23 cellular contexts compared by ENCODE assay signal in the genomic region with DNA sequence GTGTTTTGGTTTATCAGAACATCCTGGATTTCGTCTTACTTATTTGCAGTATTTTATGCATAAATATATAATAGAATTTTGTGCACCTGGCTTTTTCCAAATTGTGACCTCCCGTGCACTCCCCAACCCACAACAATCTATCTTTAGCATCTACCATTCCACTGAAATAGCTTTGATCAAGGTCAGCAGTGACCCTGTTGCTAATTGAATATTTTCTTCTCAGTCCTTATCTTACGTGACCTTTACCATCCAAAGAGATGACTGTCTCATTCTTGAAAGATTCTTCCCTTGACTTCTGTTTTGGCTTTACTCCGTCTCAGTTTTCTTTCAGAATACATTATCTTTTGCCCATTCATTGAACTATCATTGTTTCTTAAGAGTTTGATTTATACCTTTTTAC.
"Had no signal": no experiment of that assay in that cellular context is flagged by ENCODE, and none has a peak within 500 bp of the region (broad histone marks: within the 10 kb centered on the region; RNA-seq: fewer than 3 reads in every experiment).

No MANE protein-coding gene starts in this region.

- H3K27me3 ChIP-seq: heart right ventricle, hepatocyte, ovary, tibial nerve, upper lobe of left lung had no signal

- H3K9me3 ChIP-seq: heart right ventricle, left ventricle myocardium inferior, ovary, tibial nerve, upper lobe of left lung had no signal

- H3K27me3 Mint-ChIP-seq: naive thymus-derived CD4-positive, alpha-beta T cell; natural killer cell treated with Interleukin-12 subunit alpha and Interleukin-12 subunit beta and Interleukin-15 and Interleukin-18, amount 100 ng/mL, for 72 hours; progenitor cell of endocrine pancreas; stimulated activated naive CD8-positive, alpha-beta T cell treated with anti-CD3 and anti-CD28 coated beads, Interleukin-15, Interleukin-2, amounts not matched to agents 100 ng/mL and 50 ng/mL, for 24 hours had no signal

- H3K9me3 Mint-ChIP-seq: natural killer cell treated with Interleukin-12 subunit alpha and Interleukin-12 subunit beta and Interleukin-15 and Interleukin-18, amount 100 ng/mL, for 72 hours; stimulated activated naive CD8-positive, alpha-beta T cell treated with anti-CD3 and anti-CD28 coated beads, Interleukin-15, Interleukin-2, amounts not matched to agents 100 ng/mL and 50 ng/mL, for 24 hours had no signal

- DNase-seq: heart right ventricle; islet precursor cell; left ventricle myocardium inferior; mesendoderm; naive thymus-derived CD4-positive, alpha-beta T cell; ovary; retina; right cardiac atrium; stimulated activated CD4-positive, alpha-beta T cell treated with anti-CD3 and anti-CD28 coated beads, Interleukin-12 subunit alpha, Interleukin-12 subunit beta, amount 100 ng/mL, for 4 hours; stimulated activated CD4-positive, alpha-beta T cell treated with anti-CD3 and anti-CD28 coated beads, Interleukin-15, amount 100 ng/mL, for 24 hours; stimulated activated CD4-positive, alpha-beta T cell treated with anti-CD3 and anti-CD28 coated beads, Interleukin-2, amount 100 ng/mL, for 24 hours; stimulated activated CD4-positive, alpha-beta T cell treated with anti-CD3 and anti-CD28 coated beads, Interleukin-4, amount 100 ng/mL, for 1 hour; stimulated activated naive CD4-positive, alpha-beta T cell; upper lobe of left lung had no signal

- ATAC-seq: heart right ventricle; naive thymus-derived CD4-positive, alpha-beta T cell; natural killer cell treated with Interleukin-12 subunit alpha and Interleukin-12 subunit beta and Interleukin-15 and Interleukin-18, amount 100 ng/mL, for 72 hours; right cardiac atrium; sciatic nerve had no signal

- H3K27ac Mint-ChIP-seq: mesothelial cell of epicardium; natural killer cell treated with Interleukin-12 subunit alpha and Interleukin-12 subunit beta and Interleukin-15 and Interleukin-18, amount 100 ng/mL, for 72 hours; progenitor cell of endocrine pancreas; stimulated activated naive CD8-positive, alpha-beta T cell treated with anti-CD3 and anti-CD28 coated beads, Interleukin-15, Interleukin-2, amounts not matched to agents 100 ng/mL and 50 ng/mL, for 24 hours had no signal

- H3K36me3 Mint-ChIP-seq: natural killer cell treated with Interleukin-12 subunit alpha and Interleukin-12 subunit beta and Interleukin-15 and Interleukin-18, amount 100 ng/mL, for 72 hours had no signal

- H3K27ac ChIP-seq: heart right ventricle, hepatocyte, left ventricle myocardium inferior, ovary, tibial nerve, upper lobe of left lung had no signal

- H3K4me3 Mint-ChIP-seq: mesothelial cell of epicardium; natural killer cell treated with Interleukin-12 subunit alpha and Interleukin-12 subunit beta and Interleukin-15 and Interleukin-18, amount 100 ng/mL, for 72 hours; stimulated activated naive CD8-positive, alpha-beta T cell treated with anti-CD3 and anti-CD28 coated beads, Interleukin-15, Interleukin-2, amounts not matched to agents 100 ng/mL and 50 ng/mL, for 24 hours had no signal

- H3K4me3 ChIP-seq: heart right ventricle, hepatocyte, left ventricle myocardium inferior, lung, ovary, smooth muscle cell, tibial nerve, upper lobe of left lung had no signal

- H3K36me3 ChIP-seq: heart right ventricle, left ventricle myocardium inferior, ovary, upper lobe of left lung had no signal
